In the genomic region with DNA sequence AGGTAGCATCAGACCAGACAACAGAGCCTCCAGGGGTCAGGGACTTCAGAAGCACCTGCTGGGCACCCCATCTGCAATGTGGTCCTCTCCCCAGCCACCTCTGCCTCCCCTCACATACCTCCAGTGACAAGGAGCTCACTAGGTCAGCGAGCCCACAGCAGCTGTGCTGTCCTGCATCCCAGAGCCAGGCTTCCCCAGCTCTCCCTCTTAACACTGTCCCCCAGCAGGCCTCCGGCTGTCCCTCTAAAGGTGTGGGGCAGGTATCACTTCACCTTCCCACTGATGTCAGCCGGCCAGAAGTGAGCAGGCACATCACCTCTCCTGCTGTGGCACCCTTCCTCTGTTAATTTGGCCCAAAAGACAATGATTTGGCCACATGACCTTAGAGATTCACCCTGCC, we compare ENCODE assay signal across 23 cellular contexts.
"Had no signal": no experiment of that assay in that cellular context is flagged by ENCODE, and none has a peak within 500 bp of the region (broad histone marks: within the 10 kb centered on the region; RNA-seq: fewer than 3 reads in every experiment).

No MANE protein-coding gene starts in this region.

- FAIRE-seq: colon, endometrium, frontal cortex, keratinocyte had no signal

- H3K36me3 Mint-ChIP-seq: activated CD4-positive, alpha-beta memory T cell treated with anti-CD3 and anti-CD28 coated beads for 36 hours; activated naive CD8-positive, alpha-beta T cell treated with anti-CD3 and anti-CD28 coated beads, Interleukin-2, amount 10 ng/mL, durations not matched to agents 7 days and 5 days; memory B cell; stimulated activated naive B cell treated with anti-CD40 and anti-IgM and Interleukin-4, amounts not matched to agents 10 μg/mL and 1 μg/mL and 100 μg/mL, for 72 hours had no signal

- ATAC-seq: activated T-helper 17 cell treated with anti-CD3 and anti-CD28 coated beads, Interleukin-2, amount 50 U/mL, for 72 hours; body of pancreas; left ventricle myocardium superior; sciatic nerve; stimulated activated naive B cell treated with anti-CD40 and anti-IgM and Interleukin-4, amounts not matched to agents 10 μg/mL and 1 μg/mL and 100 μg/mL, for 72 hours had no signal

- H2AFZ ChIP-seq: parathyroid adenoma had no signal

- H3K36me3 ChIP-seq: thoracic aorta, upper lobe of left lung had no signal

- H3K9ac ChIP-seq: parathyroid adenoma had no signal

- H3K9me3 ChIP-seq: body of pancreas, thoracic aorta, upper lobe of left lung had no signal

- H3K4me1 ChIP-seq: body of pancreas, upper lobe of left lung had no signal

- H3K4me1 Mint-ChIP-seq: activated naive CD8-positive, alpha-beta T cell treated with anti-CD3 and anti-CD28 coated beads, Interleukin-2, amount 10 ng/mL, durations not matched to agents 7 days and 5 days had no signal

- H3K27me3 ChIP-seq: body of pancreas had no signal

- DNase-seq: activated CD4-positive, alpha-beta memory T cell treated with anti-CD3 and anti-CD28 coated beads for 36 hours; activated CD4-positive, alpha-beta T cell treated with anti-CD3 and anti-CD28 coated beads for 1 hour; activated naive CD4-positive, alpha-beta T cell; activated naive CD8-positive, alpha-beta T cell treated with anti-CD3 and anti-CD28 coated beads, Interleukin-2, amount 10 ng/mL, durations not matched to agents 7 days and 5 days; activated T-cell treated with anti-CD3 and anti-CD28 coated beads, Interleukin-2, amount 50 U/mL, for 1 hour; amygdala; caudate nucleus; erythroblast; hypothalamus; left ventricle myocardium superior; stimulated activated CD4-positive, alpha-beta T cell treated with anti-CD3 and anti-CD28 coated beads, Interleukin-4, amount 100 ng/mL, for 4 hours; stimulated activated naive B cell treated with anti-CD40 and anti-IgM and Interleukin-4, amounts not matched to agents 10 μg/mL and 1 μg/mL and 100 μg/mL, for 72 hours had no signal

- H3K27ac Mint-ChIP-seq: activated CD4-positive, alpha-beta memory T cell treated with anti-CD3 and anti-CD28 coated beads for 36 hours; activated naive CD8-positive, alpha-beta T cell treated with anti-CD3 and anti-CD28 coated beads, Interleukin-2, amount 10 ng/mL, durations not matched to agents 7 days and 5 days; activated T-helper 17 cell treated with anti-CD3 and anti-CD28 coated beads, Interleukin-2, amount 50 U/mL, for 72 hours; memory B cell; stimulated activated naive B cell treated with anti-CD40 and anti-IgM and Interleukin-4, amounts not matched to agents 10 μg/mL and 1 μg/mL and 100 μg/mL, for 72 hours had no signal

- H3K9me3 Mint-ChIP-seq: activated CD4-positive, alpha-beta memory T cell treated with anti-CD3 and anti-CD28 coated beads for 36 hours; activated naive CD8-positive, alpha-beta T cell treated with anti-CD3 and anti-CD28 coated beads, Interleukin-2, amount 10 ng/mL, durations not matched to agents 7 days and 5 days; activated T-helper 17 cell treated with anti-CD3 and anti-CD28 coated beads, Interleukin-2, amount 50 U/mL, for 72 hours; memory B cell; stimulated activated naive B cell treated with anti-CD40 and anti-IgM and Interleukin-4, amounts not matched to agents 10 μg/mL and 1 μg/mL and 100 μg/mL, for 72 hours had no signal

- H3K79me2 ChIP-seq: parathyroid adenoma had no signal

- H3K27ac ChIP-seq: body of pancreas, parathyroid adenoma, thoracic aorta, upper lobe of left lung had no signal

- H3K4me3 Mint-ChIP-seq: activated CD4-positive, alpha-beta memory T cell treated with anti-CD3 and anti-CD28 coated beads for 36 hours; activated naive CD8-positive, alpha-beta T cell treated with anti-CD3 and anti-CD28 coated beads, Interleukin-2, amount 10 ng/mL, durations not matched to agents 7 days and 5 days; activated T-helper 17 cell treated with anti-CD3 and anti-CD28 coated beads, Interleukin-2, amount 50 U/mL, for 72 hours; memory B cell; stimulated activated naive B cell treated with anti-CD40 and anti-IgM and Interleukin-4, amounts not matched to agents 10 μg/mL and 1 μg/mL and 100 μg/mL, for 72 hours had no signal

- H3K4me3 ChIP-seq: body of pancreas, thoracic aorta, upper lobe of left lung had no signal
